13 cellular contexts compared by ENCODE assay signal in genomic region chr13:91351123-91351522, GRCh38. TPM values are rescaled to one million over a fixed set of nuclear protein-coding genes. Genes with fewer than 3 reads are reported as not detected.
DNase-seq lines count a peak whose midpoint lies in the region; ATAC-seq and TF ChIP-seq lines count a peak whose summit lies in the region.
"Had no signal": no experiment of that assay in that cellular context is flagged by ENCODE, and none has a peak within 500 bp of the region (broad histone marks: within the 10 kb centered on the region; RNA-seq: fewer than 3 reads in every experiment).

No MANE protein-coding gene starts in this region.

- no peak for ATAC-seq in natural killer cell treated with Interleukin-12 subunit alpha and Interleukin-12 subunit beta and Interleukin-15 and Interleukin-18, amount 100 ng/mL, for 72 hours
- ATAC-seq in natural killer cell, result no peak
- ATAC-seq: esophagus mucosa had no signal

- H3K27ac ChIP-seq in PC-9 (no peak overlapping the region), fibroblast of lung (ENCODE audit: insufficient read depth, low read length) (no peak overlapping the region)
- H3K27ac ChIP-seq: SJCRH30, testis had no signal

- H3K9ac ChIP-seq in fibroblast of lung (ENCODE audit: insufficient read depth, low read length), result no peak overlapping the region

- no peaks in the 10 kb centered on the region for H3K9me3 Mint-ChIP-seq in natural killer cell treated with Interleukin-12 subunit alpha and Interleukin-12 subunit beta and Interleukin-15 and Interleukin-18, amount 100 ng/mL, for 72 hours
- H3K9me3 Mint-ChIP-seq in natural killer cell (no peaks in the 10 kb centered on the region), type B pancreatic cell (no peaks in the 10 kb centered on the region)

- no peaks in the 10 kb centered on the region for H3K9me3 ChIP-seq in PC-9 (ENCODE audit: insufficient read depth, low read depth)
- no peaks in the 10 kb centered on the region for H3K9me3 ChIP-seq in fibroblast of lung (ENCODE audit: control insufficient read depth, insufficient read depth, low read depth, low read length)
- H3K9me3 ChIP-seq: SJCRH30, testis had no signal

- intact Hi-C loops in natural killer cell (cut with micrococcal nuclease) (no loop called here), PC-9 (cut with micrococcal nuclease; ENCODE audit: unreplicated experiment) (no loop called here)

- H3F3A ChIP-seq in PC-9 (ENCODE audit: insufficient read depth, low read depth), result peaks cover 65% of the 10 kb centered on the region

- peak overlapping the region; percentile 99; the same call in 1 of the 2 replicates for H3K4me3 ChIP-seq in PC-9
- H3K4me3 ChIP-seq in fibroblast of lung (replicated peaks in 1 of 4; ENCODE audit: control extremely low read depth in 1 of 4, insufficient read depth in 1 of 4, low read depth in 3 of 4, low read length in 4 of 4), result peak overlapping the region in 1 of 4 experiments; percentile 99
- H3K4me3 ChIP-seq: testis had no signal

- peak overlapping the region in 1 of 2 donors; percentile 91 for H3K27ac Mint-ChIP-seq in natural killer cell treated with Interleukin-12 subunit alpha and Interleukin-12 subunit beta and Interleukin-15 and Interleukin-18, amount 100 ng/mL, for 72 hours
- H3K27ac Mint-ChIP-seq in natural killer cell (no peak overlapping the region), type B pancreatic cell (peak overlapping the region; percentile 96)
- H3K27ac Mint-ChIP-seq: CD14-positive monocyte had no signal

- CTCF ChIA-PET in PC-9 (lab: Charles Lee), result no interaction called here

- no peak for TF ChIP-seq CTCF in natural killer cell (IDR thresholded peaks at IDR 0.05)
- no peak for TF ChIP-seq CTCF in PC-9 (conservative IDR thresholded peaks at IDR 0.05)
- no peak for TF ChIP-seq CTCF in fibroblast of lung (conservative IDR thresholded peaks at IDR 0.05 in 1 of 2, IDR thresholded peaks at IDR 0.05 in 1 of 2; ENCODE audit: low read depth in 1 of 2, low read length in 2 of 2)
- TF ChIP-seq CTCF in type B pancreatic cell (conservative IDR thresholded peaks at IDR 0.05), result peak; percentile 21

- peaks cover 61% of the 10 kb centered on the region for H3K79me2 ChIP-seq in PC-9 (ENCODE audit: low read depth)
- peaks cover 32% of the 10 kb centered on the region for H3K79me2 ChIP-seq in fibroblast of lung (ENCODE audit: control insufficient read depth, insufficient read depth, low read length)

- H3K4me2 ChIP-seq in PC-9 (peak overlapping the region; percentile 91), fibroblast of lung (ENCODE audit: extremely low read depth, insufficient read depth, low read length) (peak overlapping the region; percentile 58)

- H3K27me3 ChIP-seq in PC-9 (ENCODE audit: insufficient read depth, low read depth) (no peaks in the 10 kb centered on the region), fibroblast of lung (ENCODE audit: control insufficient read depth, insufficient read depth, low read length) (peaks cover 5% of the 10 kb centered on the region)
- H3K27me3 ChIP-seq: SJCRH30, testis had no signal

- H3K36me3 ChIP-seq in PC-9 (ENCODE audit: low read depth), result peaks cover 67% of the 10 kb centered on the region
- peaks cover 4% of the 10 kb centered on the region for H3K36me3 ChIP-seq in fibroblast of lung (ENCODE audit: control insufficient read depth, insufficient read depth, low read length)

- H3K36me3 Mint-ChIP-seq in natural killer cell treated with Interleukin-12 subunit alpha and Interleukin-12 subunit beta and Interleukin-15 and Interleukin-18, amount 100 ng/mL, for 72 hours, result peaks cover 58% of the 10 kb centered on the region
- H3K36me3 Mint-ChIP-seq in natural killer cell (peaks cover 13% of the 10 kb centered on the region), type B pancreatic cell (peaks cover 57% of the 10 kb centered on the region)

- DNase-seq in natural killer cell treated with Interleukin-12 subunit alpha and Interleukin-12 subunit beta and Interleukin-15 and Interleukin-18, amount 100 ng/mL, for 72 hours (ENCODE audit: low spot score), result no peak
- DNase-seq in natural killer cell (no peak), PC-9 (no peak), fibroblast of lung (ENCODE audit: low read depth in 2 of 2) (no peak), type B pancreatic cell (ENCODE audit: extremely low spot score, unreplicated experiment) (no peak), NCI-H510A treated with DMSO at 0.1 percent for 48 hours (lab: John Stamatoyannopoulos, UW) (no peak), dedifferentiated amniotic fluid mesenchymal stem cell (ENCODE audit: extremely low spot score) (no peak)
- DNase-seq in central memory CD4-positive, alpha-beta T cell, result no peak
- DNase-seq: islet precursor cell, SJCRH30, testis had no signal

- H3K4me1 Mint-ChIP-seq in natural killer cell treated with Interleukin-12 subunit alpha and Interleukin-12 subunit beta and Interleukin-15 and Interleukin-18, amount 100 ng/mL, for 72 hours (ENCODE audit: low read depth in 2 of 2), result peaks cover 23 to 25% of the 10 kb centered on the region in 2 donors
- H3K4me1 Mint-ChIP-seq in natural killer cell, result peaks cover 16% of the 10 kb centered on the region in 2 donors
- H3K4me1 Mint-ChIP-seq in type B pancreatic cell (ENCODE audit: unreplicated experiment), result peaks cover 42% of the 10 kb centered on the region

- no peaks in the 10 kb centered on the region for H3K9me2 ChIP-seq in PC-9 (ENCODE audit: insufficient read depth)

- BruUV-seq in PC-9 (replicated peaks; lab: Mats Ljungman, UMichigan), result no TSS peak

- no peaks in the 10 kb centered on the region for H3K27me3 Mint-ChIP-seq in natural killer cell treated with Interleukin-12 subunit alpha and Interleukin-12 subunit beta and Interleukin-15 and Interleukin-18, amount 100 ng/mL, for 72 hours
- H3K27me3 Mint-ChIP-seq in natural killer cell (ENCODE audit: low read depth in 2 of 2) (no peaks in the 10 kb centered on the region), type B pancreatic cell (peaks cover 5% of the 10 kb centered on the region)

- peak overlapping the region; percentile 96 for H3K4me3 Mint-ChIP-seq in natural killer cell treated with Interleukin-12 subunit alpha and Interleukin-12 subunit beta and Interleukin-15 and Interleukin-18, amount 100 ng/mL, for 72 hours
- H3K4me3 Mint-ChIP-seq in natural killer cell, result no peak overlapping the region
- H3K4me3 Mint-ChIP-seq in type B pancreatic cell, result peak overlapping the region; percentile 99
- H3K4me3 Mint-ChIP-seq: CD14-positive monocyte had no signal

- no peak overlapping the region for H2AFZ ChIP-seq in PC-9
- H2AFZ ChIP-seq in fibroblast of lung (ENCODE audit: low read length), result no peak overlapping the region

- peaks cover 20% of the 10 kb centered on the region for H3K4me1 ChIP-seq in PC-9 (replicated peaks; ENCODE audit: insufficient read depth)
- H3K4me1 ChIP-seq in fibroblast of lung (ENCODE audit: control insufficient read depth, extremely low read depth, insufficient read depth, low read length), result peaks cover 7% of the 10 kb centered on the region

- POLR2A ChIA-PET in PC-9 (lab: Charles Lee; ENCODE audit: unreplicated experiment), result no interaction called here

- H4K20me1 ChIP-seq in PC-9 (ENCODE audit: insufficient read depth) (peaks cover 64% of the 10 kb centered on the region), fibroblast of lung (ENCODE audit: control insufficient read depth, extremely low read depth, insufficient read depth, low read length) (no peaks in the 10 kb centered on the region)

RNA-seq across cellular contexts. Expression of gene MIR17HG, which starts 3.6 kb away (rescaled TPM):
- total RNA-seq in natural killer cell treated with Interleukin-12 subunit alpha and Interleukin-12 subunit beta and Interleukin-15 and Interleukin-18, amount 100 ng/mL, for 72 hours, result 10 to 100 TPM; 15.9 to 39.8 TPM
- total RNA-seq in natural killer cell, result 1 to 10 TPM; 2.2 to 8.1 (median 6.1) TPM
- 6.5 and 6.9 TPM in 2 replicates for total RNA-seq in PC-9 (2021)
- total RNA-seq in fibroblast of lung, result 3.3 and 6.2 TPM in 2 replicates
- polyA plus RNA-seq in fibroblast of lung, result 0.36 and 0.42 TPM in 2 replicates
- 0.12 and 0.36 TPM in 2 replicates for polyA plus RNA-seq in fibroblast of lung (2012)
- polyA minus RNA-seq in fibroblast of lung (ENCODE audit: low replicate concordance), result 0.48 and 1.4 TPM in 2 replicates
- total RNA-seq in type B pancreatic cell (ENCODE audit: low replicate concordance), result 5.3 and 21.8 TPM in 2 replicates

RNA-seq across cellular contexts. Expression of gene GPC5, which starts 47.3 kb away (rescaled TPM):
- 1 to 10 TPM in 1 of 2 donors, under 1 TPM in 1; 0.55 to 1.0 TPM for total RNA-seq in natural killer cell treated with Interleukin-12 subunit alpha and Interleukin-12 subunit beta and Interleukin-15 and Interleukin-18, amount 100 ng/mL, for 72 hours
- total RNA-seq in natural killer cell (not detected), PC-9 (2021) (not detected in 2 replicates), fibroblast of lung (0.17 TPM in 1 of 2 replicates, not detected in the other), type B pancreatic cell (ENCODE audit: low replicate concordance) (2.8 and 4.2 TPM in 2 replicates)
- not detected in 2 replicates for polyA plus RNA-seq in fibroblast of lung
- not detected in 2 replicates for polyA plus RNA-seq in fibroblast of lung (2012)
- not detected in 2 replicates for polyA minus RNA-seq in fibroblast of lung (ENCODE audit: low replicate concordance)
- total RNA-seq: esophagus mucosa had no signal
- polyA plus RNA-seq: CD14-positive monocyte had no signal
